Comparison of ENCODE assay signal across 8 cellular contexts in the genomic region with DNA sequence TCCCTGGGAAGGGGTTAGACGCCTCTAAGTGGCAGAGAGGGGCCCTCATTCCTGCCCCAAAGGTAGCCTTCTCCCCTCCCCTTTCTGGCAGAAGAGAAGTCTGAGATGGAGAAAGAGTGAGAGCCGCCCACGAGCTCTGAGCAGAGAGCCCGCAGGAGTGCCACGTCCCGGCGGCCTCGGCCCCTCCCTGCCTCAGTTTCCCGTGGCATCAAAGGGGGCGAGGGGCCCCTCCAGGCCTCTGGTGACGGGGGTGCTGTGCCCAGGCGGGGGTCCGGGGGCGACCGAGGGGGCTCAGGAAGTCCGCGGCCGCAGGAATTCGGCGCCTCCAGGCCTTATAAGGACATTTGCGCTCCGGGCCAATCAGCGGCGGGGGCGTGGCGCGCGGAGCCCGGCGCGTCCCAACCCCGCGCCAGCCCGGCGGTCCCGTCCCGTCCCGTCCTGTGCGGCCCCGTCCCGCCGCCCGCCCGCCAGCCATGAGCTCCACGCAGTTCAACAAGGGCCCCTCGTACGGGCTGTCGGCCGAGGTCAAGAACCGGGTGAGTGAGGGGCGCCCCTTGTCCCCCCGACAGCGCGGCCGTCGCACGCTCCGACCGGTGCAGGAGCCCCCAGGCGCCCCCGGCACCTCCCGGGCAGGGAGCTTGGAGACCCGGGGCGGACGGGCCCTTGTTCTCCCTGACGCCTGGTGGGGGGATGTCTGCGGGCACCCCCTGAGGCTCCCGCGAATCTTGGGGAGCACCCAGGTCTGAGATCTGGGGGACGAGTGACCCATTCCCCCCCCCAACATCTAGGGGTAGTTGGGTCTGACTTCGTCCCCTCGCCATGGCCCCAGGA. TPM values are rescaled to one million over a fixed set of nuclear protein-coding genes. Genes with fewer than 3 reads are reported as not detected.
DNase-seq lines count a peak whose midpoint lies in the region; ATAC-seq and TF ChIP-seq lines count a peak whose summit lies in the region.

A gene (plus strand): TSS at position 420 of the 831 bp plus-strand sequence. CDS start 54 bp downstream, at position 474.

- ATAC-seq in GM18520 (IDR thresholded peaks at IDR 0.05; ENCODE audit: unreplicated experiment): peak; percentile 51
- ATAC-seq in left ventricle myocardium superior: peak; percentile 78

- H3K9me3 ChIP-seq in ascending aorta: no peaks in the 10 kb centered on the region

- H3K27me3 ChIP-seq in ascending aorta: no peaks in the 10 kb centered on the region

- H3K4me3 ChIP-seq in ascending aorta: peak within 1 kb of the TSS; percentile 95 to 97

- peak within 1 kb of the TSS; percentile 99 to 100 for H3K27ac ChIP-seq in ascending aorta

- DNase-seq in 8988T (peak; percentile 91), HPDE6-E6E7 (ENCODE audit: extremely low spot score) (peak; percentile 70), T follicular helper cell (ENCODE audit: low read depth) (peak; percentile 45), ascending aorta (ENCODE audit: low spot score in 2 of 2) (peak in 1 of 2 donors; percentile 90), left ventricle myocardium superior (peak; percentile 90), retina (peak; percentile 73), GM19240 (ENCODE audit: insufficient read length, low spot score) (no peak)

- peaks cover 21 to 34% of the 10 kb centered on the region in 2 donors for H3K4me1 ChIP-seq in ascending aorta

- no peak for TF ChIP-seq CTCF in ascending aorta (IDR thresholded peaks at IDR 0.05)

- intact Hi-C loops in ascending aorta (cut with DNase I): loop anchor here (2.0 to 5.0 kb wide), 4 partner anchors 14 to 242 kb away; a partner anchor contains a TSS
- intact Hi-C loops in left ventricle myocardium superior (cut with micrococcal nuclease): no loop called here

- peaks cover 13 to 16% of the 10 kb centered on the region in 2 donors for H3K36me3 ChIP-seq in ascending aorta

RNA-seq across cellular contexts. Expression of the gene that starts here (rescaled TPM):
- total RNA-seq in ascending aorta (79.1 TPM), left ventricle myocardium superior (94.0 TPM)
